ENCODE assay signal across 2 cellular contexts in the genomic region with DNA sequence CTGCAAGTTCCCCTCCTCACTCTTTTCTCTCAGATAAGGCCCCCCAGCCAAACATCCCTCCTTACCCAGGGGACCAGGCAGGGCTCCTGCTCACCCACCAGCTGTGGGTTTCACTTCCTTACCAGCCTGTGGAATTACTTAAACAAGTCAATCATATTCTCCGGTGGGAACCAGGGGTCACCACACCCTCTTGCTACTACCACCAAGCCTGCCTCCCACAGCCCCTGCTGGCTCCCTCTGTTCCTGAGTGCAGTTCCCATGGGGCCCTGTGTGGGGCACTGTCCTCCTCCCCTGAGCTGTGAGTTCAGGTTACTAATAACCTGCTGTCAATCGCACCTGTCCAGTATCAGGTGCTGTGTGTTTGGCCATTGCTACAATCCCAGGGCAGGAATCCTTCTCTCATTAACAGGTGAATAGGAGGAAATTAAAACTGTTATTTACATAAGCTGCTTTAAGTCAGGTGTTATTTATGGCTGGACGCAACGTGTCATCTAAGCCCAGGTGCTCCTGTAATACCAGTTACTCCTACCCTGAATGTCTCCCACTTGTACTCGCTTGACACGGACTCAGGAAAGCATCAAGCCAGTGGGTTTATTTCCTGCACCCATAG.
TF ChIP-seq lines count a peak whose summit lies in the region.

No MANE protein-coding gene starts in this region.

TF ChIP-seq in IMR-90, 13 proteins besides CTCF, POLR2A, EP300 and RAD21:
- no peak for TF ChIP-seq MAZ (IDR thresholded peaks at IDR 0.05; ENCODE audit: borderline replicate concordance, low read depth, low read length)
- TF ChIP-seq, protein P1, sequence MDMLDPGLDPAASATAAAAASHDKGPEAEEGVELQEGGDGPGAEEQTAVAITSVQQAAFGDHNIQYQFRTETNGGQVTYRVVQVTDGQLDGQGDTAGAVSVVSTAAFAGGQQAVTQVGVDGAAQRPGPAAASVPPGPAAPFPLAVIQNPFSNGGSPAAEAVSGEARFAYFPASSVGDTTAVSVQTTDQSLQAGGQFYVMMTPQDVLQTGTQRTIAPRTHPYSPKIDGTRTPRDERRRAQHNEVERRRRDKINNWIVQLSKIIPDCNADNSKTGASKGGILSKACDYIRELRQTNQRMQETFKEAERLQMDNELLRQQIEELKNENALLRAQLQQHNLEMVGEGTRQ (IDR thresholded peaks at IDR 0.05; ENCODE audit: low read depth, low read length): no peak
- TF ChIP-seq CEBPB (IDR thresholded peaks at IDR 0.05; ENCODE audit: low read depth, low read length): no peak
- no peak for TF ChIP-seq MXI1 (IDR thresholded peaks at IDR 0.05; ENCODE audit: borderline replicate concordance, low read depth, low read length)
- peak; percentile 22; the same call in 1 of the 2 replicates for TF ChIP-seq SMC3 (IDR thresholded peaks at IDR 0.05; ENCODE audit: low read depth, low read length)
- no peak for TF ChIP-seq FOS (IDR thresholded peaks at IDR 0.05; ENCODE audit: low read depth, low read length)
- no peak for TF ChIP-seq RCOR1 (IDR thresholded peaks at IDR 0.05; ENCODE audit: insufficient replicate concordance, low read length)

TF ChIP-seq in K562, 482 proteins besides CTCF, POLR2A, EP300 and RAD21:
- TF ChIP-seq STAG1 (CRISPR knock-in tag; IDR thresholded peaks at IDR 0.05; ENCODE audit: borderline replicate concordance) (peak; percentile 56; the same call in 1 of the 2 replicates), BHLHE40 (IDR thresholded peaks at IDR 0.05; ENCODE audit: low read length) (no peak), SMC3 (conservative IDR thresholded peaks at IDR 0.05; ENCODE audit: insufficient read depth, low read depth, low read length) (peak; percentile 50; the same call in 1 of the 2 replicates), CTBP1 (IDR thresholded peaks at IDR 0.05; ENCODE audit: borderline replicate concordance) (0 out of 2 replicates have a peak, but pooled peaks have one; percentile 13), ZBTB7A (IDR thresholded peaks at IDR 0.05; ENCODE audit: borderline replicate concordance, control insufficient read depth, low read depth, low read length) (peak; percentile 37; the same call in 1 of the 2 replicates), HMGN3 (IDR thresholded peaks at IDR 0.05; ENCODE audit: borderline replicate concordance, extremely low read depth, insufficient read length, low read depth, low read length) (no peak), DIDO1 (tag; IDR thresholded peaks at IDR 0.05; ENCODE audit: low read depth) (no peak), KLF16 (IDR thresholded peaks at IDR 0.05) (0 out of 2 replicates have a peak, but pooled peaks have one; percentile 32), MXI1 (IDR thresholded peaks at IDR 0.05; ENCODE audit: low read depth, low read length) (no peak), HLTF (IDR thresholded peaks at IDR 0.05) (no peak), SP1 (CRISPR knock-in tag; IDR thresholded peaks at IDR 0.05) (no peak), BMI1 (IDR thresholded peaks at IDR 0.05; ENCODE audit: low read length) (0 out of 2 replicates have a peak, but pooled peaks have one; percentile 41), FOXK1 (CRISPR knock-in tag; IDR thresholded peaks at IDR 0.05; ENCODE audit: borderline replicate concordance) (no peak), NFATC3 (IDR thresholded peaks at IDR 0.05) (no peak), BDP1 (IDR thresholded peaks at IDR 0.05; ENCODE audit: insufficient read depth, insufficient read length) (no peak), ZNF778 (CRISPR knock-in tag; IDR thresholded peaks at IDR 0.05) (no peak), PHB2 (IDR thresholded peaks at IDR 0.05; ENCODE audit: low read depth) (no peak), PHF21A (IDR thresholded peaks at IDR 0.05; ENCODE audit: borderline replicate concordance, low read depth) (no peak), CAMTA2 (CRISPR knock-in tag; conservative IDR thresholded peaks at IDR 0.05) (no peak), RB1 (IDR thresholded peaks at IDR 0.05; ENCODE audit: low read depth) (0 out of 2 replicates have a peak, but pooled peaks have one; percentile 20), RCOR1 (IDR thresholded peaks at IDR 0.05; ENCODE audit: borderline replicate concordance in 1 of 2, low read depth in 2 of 2, low read length in 2 of 2) (no peak), RBM15 (IDR thresholded peaks at IDR 0.05; ENCODE audit: insufficient read depth, low read length) (no peak), MEIS2 (IDR thresholded peaks at IDR 0.05; ENCODE audit: partially characterized antibody) (peak; percentile 31), ZEB2 (IDR thresholded peaks at IDR 0.05) (peak; percentile 58; the same call in 1 of the 2 replicates)
- TF ChIP-seq, protein P2, sequence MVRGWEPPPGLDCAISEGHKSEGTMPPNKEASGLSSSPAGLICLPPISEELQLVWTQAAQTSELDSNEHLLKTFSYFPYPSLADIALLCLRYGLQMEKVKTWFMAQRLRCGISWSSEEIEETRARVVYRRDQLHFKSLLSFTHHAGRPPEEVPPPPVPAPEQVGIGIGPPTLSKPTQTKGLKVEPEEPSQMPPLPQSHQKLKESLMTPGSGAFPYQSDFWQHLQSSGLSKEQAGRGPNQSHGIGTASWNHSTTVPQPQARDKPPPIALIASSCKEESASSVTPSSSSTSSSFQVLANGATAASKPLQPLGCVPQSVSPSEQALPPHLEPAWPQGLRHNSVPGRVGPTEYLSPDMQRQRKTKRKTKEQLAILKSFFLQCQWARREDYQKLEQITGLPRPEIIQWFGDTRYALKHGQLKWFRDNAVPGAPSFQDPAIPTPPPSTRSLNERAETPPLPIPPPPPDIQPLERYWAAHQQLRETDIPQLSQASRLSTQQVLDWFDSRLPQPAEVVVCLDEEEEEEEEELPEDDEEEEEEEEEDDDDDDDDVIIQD (CRISPR knock-in tag; IDR thresholded peaks at IDR 0.05): no peak
- TF ChIP-seq, protein P3, sequence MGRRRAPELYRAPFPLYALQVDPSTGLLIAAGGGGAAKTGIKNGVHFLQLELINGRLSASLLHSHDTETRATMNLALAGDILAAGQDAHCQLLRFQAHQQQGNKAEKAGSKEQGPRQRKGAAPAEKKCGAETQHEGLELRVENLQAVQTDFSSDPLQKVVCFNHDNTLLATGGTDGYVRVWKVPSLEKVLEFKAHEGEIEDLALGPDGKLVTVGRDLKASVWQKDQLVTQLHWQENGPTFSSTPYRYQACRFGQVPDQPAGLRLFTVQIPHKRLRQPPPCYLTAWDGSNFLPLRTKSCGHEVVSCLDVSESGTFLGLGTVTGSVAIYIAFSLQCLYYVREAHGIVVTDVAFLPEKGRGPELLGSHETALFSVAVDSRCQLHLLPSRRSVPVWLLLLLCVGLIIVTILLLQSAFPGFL (CRISPR knock-in tag; IDR thresholded peaks at IDR 0.05): no peak
- TF ChIP-seq, protein P4, sequence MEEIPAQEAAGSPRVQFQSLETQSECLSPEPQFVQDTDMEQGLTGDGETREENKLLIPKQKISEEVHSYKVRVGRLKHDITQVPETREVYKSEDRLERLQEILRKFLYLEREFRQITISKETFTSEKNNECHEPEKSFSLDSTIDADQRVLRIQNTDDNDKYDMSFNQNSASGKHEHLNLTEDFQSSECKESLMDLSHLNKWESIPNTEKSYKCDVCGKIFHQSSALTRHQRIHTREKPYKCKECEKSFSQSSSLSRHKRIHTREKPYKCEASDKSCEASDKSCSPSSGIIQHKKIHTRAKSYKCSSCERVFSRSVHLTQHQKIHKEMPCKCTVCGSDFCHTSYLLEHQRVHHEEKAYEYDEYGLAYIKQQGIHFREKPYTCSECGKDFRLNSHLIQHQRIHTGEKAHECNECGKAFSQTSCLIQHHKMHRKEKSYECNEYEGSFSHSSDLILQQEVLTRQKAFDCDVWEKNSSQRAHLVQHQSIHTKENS (CRISPR knock-in tag; IDR thresholded peaks at IDR 0.05): no peak
- TF ChIP-seq, protein P5, sequence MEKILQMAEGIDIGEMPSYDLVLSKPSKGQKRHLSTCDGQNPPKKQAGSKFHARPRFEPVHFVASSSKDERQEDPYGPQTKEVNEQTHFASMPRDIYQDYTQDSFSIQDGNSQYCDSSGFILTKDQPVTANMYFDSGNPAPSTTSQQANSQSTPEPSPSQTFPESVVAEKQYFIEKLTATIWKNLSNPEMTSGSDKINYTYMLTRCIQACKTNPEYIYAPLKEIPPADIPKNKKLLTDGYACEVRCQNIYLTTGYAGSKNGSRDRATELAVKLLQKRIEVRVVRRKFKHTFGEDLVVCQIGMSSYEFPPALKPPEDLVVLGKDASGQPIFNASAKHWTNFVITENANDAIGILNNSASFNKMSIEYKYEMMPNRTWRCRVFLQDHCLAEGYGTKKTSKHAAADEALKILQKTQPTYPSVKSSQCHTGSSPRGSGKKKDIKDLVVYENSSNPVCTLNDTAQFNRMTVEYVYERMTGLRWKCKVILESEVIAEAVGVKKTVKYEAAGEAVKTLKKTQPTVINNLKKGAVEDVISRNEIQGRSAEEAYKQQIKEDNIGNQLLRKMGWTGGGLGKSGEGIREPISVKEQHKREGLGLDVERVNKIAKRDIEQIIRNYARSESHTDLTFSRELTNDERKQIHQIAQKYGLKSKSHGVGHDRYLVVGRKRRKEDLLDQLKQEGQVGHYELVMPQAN (IDR thresholded peaks at IDR 0.05; ENCODE audit: borderline replicate concordance): no peak
- TF ChIP-seq, protein P6, sequence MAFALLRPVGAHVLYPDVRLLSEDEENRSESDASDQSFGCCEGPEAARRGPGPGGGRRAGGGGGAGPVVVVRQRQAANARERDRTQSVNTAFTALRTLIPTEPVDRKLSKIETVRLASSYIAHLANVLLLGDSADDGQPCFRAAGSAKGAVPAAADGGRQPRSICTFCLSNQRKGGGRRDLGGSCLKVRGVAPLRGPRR (CRISPR knock-in tag; IDR thresholded peaks at IDR 0.05): no peak
- TF ChIP-seq, protein P7, sequence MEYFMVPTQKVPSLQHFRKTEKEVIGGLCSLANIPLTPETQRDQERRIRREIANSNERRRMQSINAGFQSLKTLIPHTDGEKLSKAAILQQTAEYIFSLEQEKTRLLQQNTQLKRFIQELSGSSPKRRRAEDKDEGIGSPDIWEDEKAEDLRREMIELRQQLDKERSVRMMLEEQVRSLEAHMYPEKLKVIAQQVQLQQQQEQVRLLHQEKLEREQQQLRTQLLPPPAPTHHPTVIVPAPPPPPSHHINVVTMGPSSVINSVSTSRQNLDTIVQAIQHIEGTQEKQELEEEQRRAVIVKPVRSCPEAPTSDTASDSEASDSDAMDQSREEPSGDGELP (CRISPR knock-in tag; IDR thresholded peaks at IDR 0.05; ENCODE audit: borderline replicate concordance): 0 out of 2 replicates have a peak, but pooled peaks have one; percentile 9
- TF ChIP-seq, protein P8, sequence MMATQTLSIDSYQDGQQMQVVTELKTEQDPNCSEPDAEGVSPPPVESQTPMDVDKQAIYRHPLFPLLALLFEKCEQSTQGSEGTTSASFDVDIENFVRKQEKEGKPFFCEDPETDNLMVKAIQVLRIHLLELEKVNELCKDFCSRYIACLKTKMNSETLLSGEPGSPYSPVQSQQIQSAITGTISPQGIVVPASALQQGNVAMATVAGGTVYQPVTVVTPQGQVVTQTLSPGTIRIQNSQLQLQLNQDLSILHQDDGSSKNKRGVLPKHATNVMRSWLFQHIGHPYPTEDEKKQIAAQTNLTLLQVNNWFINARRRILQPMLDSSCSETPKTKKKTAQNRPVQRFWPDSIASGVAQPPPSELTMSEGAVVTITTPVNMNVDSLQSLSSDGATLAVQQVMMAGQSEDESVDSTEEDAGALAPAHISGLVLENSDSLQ (IDR thresholded peaks at IDR 0.05): peak; percentile 56; the same call in 1 of the 2 replicates
- TF ChIP-seq, protein P9, sequence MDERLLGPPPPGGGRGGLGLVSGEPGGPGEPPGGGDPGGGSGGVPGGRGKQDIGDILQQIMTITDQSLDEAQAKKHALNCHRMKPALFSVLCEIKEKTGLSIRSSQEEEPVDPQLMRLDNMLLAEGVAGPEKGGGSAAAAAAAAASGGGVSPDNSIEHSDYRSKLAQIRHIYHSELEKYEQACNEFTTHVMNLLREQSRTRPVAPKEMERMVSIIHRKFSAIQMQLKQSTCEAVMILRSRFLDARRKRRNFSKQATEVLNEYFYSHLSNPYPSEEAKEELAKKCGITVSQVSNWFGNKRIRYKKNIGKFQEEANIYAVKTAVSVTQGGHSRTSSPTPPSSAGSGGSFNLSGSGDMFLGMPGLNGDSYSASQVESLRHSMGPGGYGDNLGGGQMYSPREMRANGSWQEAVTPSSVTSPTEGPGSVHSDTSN (CRISPR knock-in tag; IDR thresholded peaks at IDR 0.05; ENCODE audit: low read depth): no peak
- TF ChIP-seq, protein P9 (tag; conservative IDR thresholded peaks at IDR 0.05; ENCODE audit: low read depth): 0 out of 2 replicates have a peak, but pooled peaks have one; percentile 23
